Comparison of ENCODE assay signal across 17 cellular contexts in the genomic region with DNA sequence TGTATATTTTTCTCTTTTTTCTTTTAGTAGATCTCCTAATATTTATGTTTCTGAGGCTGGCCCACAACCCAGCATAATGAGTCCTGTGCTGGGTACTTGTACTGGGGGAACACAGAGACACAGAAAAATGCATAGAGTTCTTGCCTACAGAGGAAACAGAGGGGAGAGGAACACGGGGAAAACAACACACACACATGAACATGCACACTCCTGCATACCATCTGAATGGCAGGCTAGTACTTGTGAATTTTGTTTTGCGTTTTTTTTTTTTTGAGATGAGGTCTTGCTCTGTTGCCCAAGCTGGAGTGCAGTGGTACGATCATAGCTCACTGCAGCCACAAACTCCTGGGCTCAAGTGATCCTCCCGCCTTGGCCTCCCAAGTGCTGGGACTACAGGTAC.
"Had no signal": no experiment of that assay in that cellular context is flagged by ENCODE, and none has a peak within 500 bp of the region (broad histone marks: within the 10 kb centered on the region; RNA-seq: fewer than 3 reads in every experiment).

No MANE protein-coding gene starts in this region.

- H3K9me3 Mint-ChIP-seq: activated T-helper 1 cell treated with anti-CD3 and anti-CD28 coated beads, Interleukin-12 subunit alpha, Interleukin-12 subunit beta, Interleukin-2, Interleukin-4 antibody, amounts not matched to agents 30 ng/mL and 10 ng/mL and 1 ng/mL, durations not matched to agents 14 hours and 24 hours and 36 hours; brain; central memory CD8-positive, alpha-beta T cell; mesothelial cell of epicardium; stimulated activated naive CD8-positive, alpha-beta T cell treated with anti-CD3 and anti-CD28 coated beads, Interleukin-15, Interleukin-2, amounts not matched to agents 100 ng/mL and 50 ng/mL, for 24 hours had no signal

- DNase-seq: activated CD4-positive, alpha-beta T cell treated with anti-CD3 and anti-CD28 coated beads, Interleukin-2, amount 50 U/mL, for 4 hours; activated gamma-delta T cell treated with Interleukin-2 at 50 U/mL for 16 hours; erythroblast; hypothalamus; islet precursor cell; lower lobe of right lung; stimulated activated CD4-positive, alpha-beta T cell treated with anti-CD3 and anti-CD28 coated beads, Interleukin-2, amount 100 ng/mL, for 24 hours; transverse colon; uterus; WERI-Rb-1 had no signal

- H3K27ac Mint-ChIP-seq: activated T-helper 1 cell treated with anti-CD3 and anti-CD28 coated beads, Interleukin-12 subunit alpha, Interleukin-12 subunit beta, Interleukin-2, Interleukin-4 antibody, amounts not matched to agents 30 ng/mL and 10 ng/mL and 1 ng/mL, durations not matched to agents 14 hours and 24 hours and 36 hours; brain; mesothelial cell of epicardium; stimulated activated naive CD8-positive, alpha-beta T cell treated with anti-CD3 and anti-CD28 coated beads, Interleukin-15, Interleukin-2, amounts not matched to agents 100 ng/mL and 50 ng/mL, for 24 hours had no signal

- H3K27ac ChIP-seq: coronary artery, lower lobe of right lung, uterus, WERI-Rb-1 had no signal

- H3K4me3 Mint-ChIP-seq: activated T-helper 1 cell treated with anti-CD3 and anti-CD28 coated beads, Interleukin-12 subunit alpha, Interleukin-12 subunit beta, Interleukin-2, Interleukin-4 antibody, amounts not matched to agents 30 ng/mL and 10 ng/mL and 1 ng/mL, durations not matched to agents 14 hours and 24 hours and 36 hours; brain; central memory CD8-positive, alpha-beta T cell; mesothelial cell of epicardium; stimulated activated naive CD8-positive, alpha-beta T cell treated with anti-CD3 and anti-CD28 coated beads, Interleukin-15, Interleukin-2, amounts not matched to agents 100 ng/mL and 50 ng/mL, for 24 hours had no signal

- H3K4me3 ChIP-seq: coronary artery, lower lobe of right lung, transverse colon, uterus had no signal

- H3K27me3 ChIP-seq: transverse colon, uterus had no signal

- H3K9me3 ChIP-seq: lower lobe of right lung, transverse colon, uterus had no signal

- FAIRE-seq: frontal cortex had no signal

- H3K27me3 Mint-ChIP-seq: central memory CD8-positive, alpha-beta T cell; stimulated activated naive CD8-positive, alpha-beta T cell treated with anti-CD3 and anti-CD28 coated beads, Interleukin-15, Interleukin-2, amounts not matched to agents 100 ng/mL and 50 ng/mL, for 24 hours had no signal

- H3K36me3 ChIP-seq: lower lobe of right lung, transverse colon, uterus, WERI-Rb-1 had no signal

- H3K4me1 ChIP-seq: uterus had no signal

- ATAC-seq: lower lobe of right lung had no signal

- H3K36me3 Mint-ChIP-seq: brain, mesothelial cell of epicardium had no signal
